In the genomic region with DNA sequence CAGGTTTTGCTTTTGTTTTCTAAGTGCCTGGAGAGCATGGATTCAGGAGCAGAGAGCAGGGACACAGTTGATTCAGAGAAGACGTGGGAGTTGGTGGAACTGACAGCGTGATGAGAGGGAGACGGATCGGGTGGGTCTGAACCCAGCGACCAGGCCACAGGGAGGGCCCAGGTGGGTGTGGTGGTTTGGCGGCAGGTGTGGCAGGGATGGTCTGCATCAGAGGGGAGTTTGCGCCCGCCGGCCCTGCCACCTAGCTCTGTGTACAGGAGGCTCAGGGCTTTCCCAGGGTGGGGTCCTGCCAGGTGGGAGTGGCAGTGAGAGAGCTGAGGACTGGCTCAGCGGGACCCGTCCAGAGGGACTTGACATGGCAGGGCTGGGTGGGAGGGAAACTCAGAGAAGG, we compare ENCODE assay signal across 27 cellular contexts. TPM values are rescaled to one million over a fixed set of nuclear protein-coding genes. Genes with fewer than 3 reads are reported as not detected.
"Had no signal": no experiment of that assay in that cellular context is flagged by ENCODE, and none has a peak within 500 bp of the region (broad histone marks: within the 10 kb centered on the region; RNA-seq: fewer than 3 reads in every experiment).

No MANE protein-coding gene starts in this region.

- H3K27ac ChIP-seq: dorsolateral prefrontal cortex, epithelial cell of prostate, gastrocnemius medialis, heart left ventricle, hepatocyte, prostate gland, right atrium auricular region, skin epidermis, transverse colon, vagina had no signal

- H3K4me1 Mint-ChIP-seq: memory B cell had no signal

- ATAC-seq: esophagus mucosa; gastrocnemius medialis; heart left ventricle; left lobe of liver; mucosa of descending colon; natural killer cell treated with Interleukin-12 subunit alpha and Interleukin-12 subunit beta and Interleukin-15 and Interleukin-18, amount 100 ng/mL, for 72 hours; stimulated activated naive B cell treated with anti-CD40 and anti-IgM and Interleukin-4, amounts not matched to agents 10 μg/mL and 1 μg/mL and 100 μg/mL, for 72 hours had no signal

- H3K4me3 ChIP-seq: dorsolateral prefrontal cortex, gastrocnemius medialis, heart left ventricle, hepatocyte, lung, mucosa of descending colon, prostate gland, right atrium auricular region, skin epidermis, transverse colon, vagina had no signal

- H3K9me3 ChIP-seq: gastrocnemius medialis, heart left ventricle, mucosa of descending colon, prostate gland, right atrium auricular region, transverse colon, vagina had no signal

- H3K27me3 ChIP-seq: gastrocnemius medialis, hepatocyte, right atrium auricular region, transverse colon, vagina had no signal

- H2AFZ ChIP-seq: hepatocyte had no signal

- H3K27me3 Mint-ChIP-seq: stimulated activated naive CD8-positive, alpha-beta T cell treated with anti-CD3 and anti-CD28 coated beads, Interleukin-15, Interleukin-2, amounts not matched to agents 100 ng/mL and 50 ng/mL, for 24 hours had no signal

- H3K4me2 ChIP-seq: hepatocyte had no signal

- H3K4me3 Mint-ChIP-seq: memory B cell; mesothelial cell of epicardium; naive B cell; natural killer cell treated with Interleukin-12 subunit alpha and Interleukin-12 subunit beta and Interleukin-15 and Interleukin-18, amount 100 ng/mL, for 72 hours; stimulated activated naive B cell treated with anti-CD40 and anti-IgM and Interleukin-4, amounts not matched to agents 10 μg/mL and 1 μg/mL and 100 μg/mL, for 72 hours; stimulated activated naive CD8-positive, alpha-beta T cell treated with anti-CD3 and anti-CD28 coated beads, Interleukin-15, Interleukin-2, amounts not matched to agents 100 ng/mL and 50 ng/mL, for 24 hours had no signal

- H3K79me2 ChIP-seq: hepatocyte had no signal

- DNase-seq: dorsolateral prefrontal cortex; effector CD4-positive, alpha-beta T cell; foreskin fibroblast; gastrocnemius medialis; heart left ventricle; kidney; mucosa of descending colon; naive B cell; nucleus accumbens; stimulated activated CD4-positive, alpha-beta T cell treated with anti-CD3 and anti-CD28 coated beads, Interleukin-15, amount 100 ng/mL, for 24 hours; stimulated activated CD4-positive, alpha-beta T cell treated with anti-CD3 and anti-CD28 coated beads, Interleukin-2, amount 100 ng/mL, for 48 hours; stimulated activated naive B cell treated with anti-CD40 and anti-IgM and Interleukin-4, amounts not matched to agents 10 μg/mL and 1 μg/mL and 100 μg/mL, for 72 hours; transverse colon had no signal

- H3K36me3 Mint-ChIP-seq: memory B cell; mesothelial cell of epicardium; naive B cell; natural killer cell treated with Interleukin-12 subunit alpha and Interleukin-12 subunit beta and Interleukin-15 and Interleukin-18, amount 100 ng/mL, for 72 hours; stimulated activated naive B cell treated with anti-CD40 and anti-IgM and Interleukin-4, amounts not matched to agents 10 μg/mL and 1 μg/mL and 100 μg/mL, for 72 hours had no signal

- H3K4me1 ChIP-seq: gastrocnemius medialis, heart left ventricle, prostate gland, right atrium auricular region, transverse colon, vagina had no signal

- H3K9me3 Mint-ChIP-seq: mesothelial cell of epicardium; natural killer cell treated with Interleukin-12 subunit alpha and Interleukin-12 subunit beta and Interleukin-15 and Interleukin-18, amount 100 ng/mL, for 72 hours; stimulated activated naive CD8-positive, alpha-beta T cell treated with anti-CD3 and anti-CD28 coated beads, Interleukin-15, Interleukin-2, amounts not matched to agents 100 ng/mL and 50 ng/mL, for 24 hours had no signal

- H3K27ac Mint-ChIP-seq: memory B cell; mesothelial cell of epicardium; natural killer cell treated with Interleukin-12 subunit alpha and Interleukin-12 subunit beta and Interleukin-15 and Interleukin-18, amount 100 ng/mL, for 72 hours; stimulated activated naive B cell treated with anti-CD40 and anti-IgM and Interleukin-4, amounts not matched to agents 10 μg/mL and 1 μg/mL and 100 μg/mL, for 72 hours; stimulated activated naive CD8-positive, alpha-beta T cell treated with anti-CD3 and anti-CD28 coated beads, Interleukin-15, Interleukin-2, amounts not matched to agents 100 ng/mL and 50 ng/mL, for 24 hours had no signal

- H3K36me3 ChIP-seq: gastrocnemius medialis, heart left ventricle, prostate gland, right atrium auricular region, transverse colon, vagina had no signal

RNA-seq across cellular contexts. Expression of a gene that starts 33.3 kb away (rescaled TPM):
- total RNA-seq: glomerular endothelial cell; natural killer cell treated with Interleukin-12 subunit alpha and Interleukin-12 subunit beta and Interleukin-15 and Interleukin-18, amount 100 ng/mL, for 72 hours had no signal
